In genomic region chr1:24779689-24780464, GRCh38 we compare ENCODE assay signal across 15 cellular contexts. TPM values are rescaled to one million over a fixed set of nuclear protein-coding genes. Genes with fewer than 3 reads are reported as not detected.
DNase-seq lines count a peak whose midpoint lies in the region; ATAC-seq and TF ChIP-seq lines count a peak whose summit lies in the region.
"Had no signal": no experiment of that assay in that cellular context is flagged by ENCODE, and none has a peak within 500 bp of the region (broad histone marks: within the 10 kb centered on the region; RNA-seq: fewer than 3 reads in every experiment).

No MANE protein-coding gene starts in this region.

- no peak overlapping the region for H3K23ac ChIP-seq in trophoblast cell (ENCODE audit: low read length)

- H3K4me3 ChIP-seq in HEK293 (ENCODE audit: low read depth, low read length) (no peak overlapping the region), SK-N-MC (no peak overlapping the region), trophoblast cell (ENCODE audit: low read depth, low read length) (no peak overlapping the region)
- H3K4me3 ChIP-seq: coronary artery had no signal

- H3K4ac ChIP-seq in trophoblast cell (ENCODE audit: low read depth, low read length), result peak overlapping the region; percentile 47

- no peak overlapping the region for H3K4me2 ChIP-seq in trophoblast cell (ENCODE audit: low read length)

- H3K79me2 ChIP-seq in trophoblast cell (ENCODE audit: control insufficient read depth, insufficient read depth, low read length, poor library complexity), result peaks cover 15% of the 10 kb centered on the region

- 0 out of 2 replicates have a peak, but pooled peaks have one; percentile 14 for TF ChIP-seq CTCF in HEK293 (tag by site-specific recombination; IDR thresholded peaks at IDR 0.05)

- no peaks in the 10 kb centered on the region for H3K27me3 ChIP-seq in trophoblast cell (ENCODE audit: insufficient read depth, low read length)
- H3K27me3 ChIP-seq: neutrophil had no signal

- H3K79me1 ChIP-seq in trophoblast cell (ENCODE audit: low read length), result no peaks in the 10 kb centered on the region

- no peak overlapping the region for H4K8ac ChIP-seq in trophoblast cell (ENCODE audit: low read depth, low read length)

- ATAC-seq in GM19397 (IDR thresholded peaks at IDR 0.05; ENCODE audit: unreplicated experiment) (no peak), GM18502 (IDR thresholded peaks at IDR 0.05; ENCODE audit: poor library complexity, unreplicated experiment) (no peak), HG02970 (IDR thresholded peaks at IDR 0.05; ENCODE audit: low FRiP score, unreplicated experiment) (no peak)

- no peak overlapping the region for H4K12ac ChIP-seq in trophoblast cell (ENCODE audit: low read depth, low read length)

- H3K14ac ChIP-seq in trophoblast cell (ENCODE audit: low read length), result no peak overlapping the region

- H3K27ac ChIP-seq in HEK293 (ENCODE audit: extremely low read depth, low read depth, low read length), result no peak overlapping the region
- H3K27ac ChIP-seq in SK-N-MC, result 0 out of 2 replicates have a peak overlapping the region, but pooled peaks have one; percentile 7
- H3K27ac ChIP-seq in trophoblast cell (ENCODE audit: low read depth, low read length), result no peak overlapping the region
- H3K27ac ChIP-seq: neutrophil had no signal

- H2BK5ac ChIP-seq in trophoblast cell (ENCODE audit: low read depth, low read length, poor library complexity), result no peak overlapping the region

- no peaks in the 10 kb centered on the region for H3K4me1 ChIP-seq in HEK293 (ENCODE audit: control insufficient read depth, insufficient read depth, low read length)
- peaks cover 3 to 5% of the 10 kb centered on the region in 2 experiments for H3K4me1 ChIP-seq in trophoblast cell (ENCODE audit: control insufficient read depth in 1 of 2, insufficient read depth in 2 of 2, low read length in 2 of 2)

- no peak overlapping the region for H2AK5ac ChIP-seq in trophoblast cell (ENCODE audit: low read length)

- no peak overlapping the region for H2AFZ ChIP-seq in trophoblast cell (ENCODE audit: insufficient read depth, low read length, poor library complexity)

- no peak overlapping the region for H2BK120ac ChIP-seq in trophoblast cell (ENCODE audit: insufficient read depth, low read length, poor library complexity)

- H3K18ac ChIP-seq in trophoblast cell (ENCODE audit: low read length), result no peak overlapping the region

- H4K91ac ChIP-seq in trophoblast cell (ENCODE audit: low read depth, low read length), result no peak overlapping the region

- H3K36me3 ChIP-seq in HEK293 (ENCODE audit: control insufficient read depth in 2 of 2, insufficient read depth in 1 of 2, low read length in 2 of 2) (no peaks in the 10 kb centered on the region; a peak in 1 of 3 replicates), SK-N-MC (ENCODE audit: insufficient read depth, low read length) (peaks cover 25% of the 10 kb centered on the region), trophoblast cell (ENCODE audit: control insufficient read depth in 1 of 2, insufficient read depth in 2 of 2, low read length in 2 of 2) (peaks cover 0 to under 1% of the 10 kb centered on the region in 2 experiments)
- H3K36me3 ChIP-seq: neutrophil had no signal

- no peak for DNase-seq in SK-N-MC (ENCODE audit: low read depth, low spot score)
- peak; percentile 40 for DNase-seq in fibroblast of peridontal ligament (ENCODE audit: extremely low read depth)
- DNase-seq in trophoblast cell, result no peak
- DNase-seq in DMS153 treated with DMSO at 0.1 percent for 48 hours (lab: John Stamatoyannopoulos, UW; ENCODE audit: unreplicated experiment), result no peak
- DNase-seq: activated effector memory CD4-positive, alpha-beta T cell treated with Interleukin-2 at 50 U/mL for 16 hours; AML-193; NCI-H1105 treated with DMSO at 0.1 percent for 48 hours; NCI-H748 treated with DMSO at 0.1 percent for 48 hours; stimulated activated CD4-positive, alpha-beta T cell treated with anti-CD3 and anti-CD28 coated beads, Interleukin-2, amount 100 ng/mL, for 48 hours had no signal

- H3K9me3 ChIP-seq in HEK293 (ENCODE audit: control insufficient read depth, insufficient read depth, low read depth, low read length) (no peaks in the 10 kb centered on the region), SK-N-MC (ENCODE audit: low read depth, low read length) (no peaks in the 10 kb centered on the region), trophoblast cell (ENCODE audit: insufficient read depth, low read depth, low read length) (no peaks in the 10 kb centered on the region)
- H3K9me3 ChIP-seq: neutrophil had no signal

- CTCF ChIA-PET in HEK293 (lab: Yijun Ruan, JAX), result interaction anchor here (0.9 to 1.2 kb wide), 2 partner anchors 51 to 91 kb away, joined by 3 read pairs; no protein-coding TSS in a partner anchor

- H3K9ac ChIP-seq in SK-N-MC (ENCODE audit: insufficient read length) (no peak overlapping the region), trophoblast cell (ENCODE audit: low read length) (no peak overlapping the region)

- no peak overlapping the region for H2BK12ac ChIP-seq in trophoblast cell (ENCODE audit: low read length)

- 97% methylated on average over 3 of the region's 5 CpGs for WGBS in trophoblast cell (ENCODE audit: extremely low coverage, insufficient coverage, insufficient read length)

- POLR2A ChIA-PET in HEK293 (lab: Yijun Ruan, JAX), result no interaction called here

TF ChIP-seq in HEK293, 187 proteins besides CTCF, POLR2A, EP300 and RAD21 (continues in another document):
- TF ChIP-seq, protein P1, sequence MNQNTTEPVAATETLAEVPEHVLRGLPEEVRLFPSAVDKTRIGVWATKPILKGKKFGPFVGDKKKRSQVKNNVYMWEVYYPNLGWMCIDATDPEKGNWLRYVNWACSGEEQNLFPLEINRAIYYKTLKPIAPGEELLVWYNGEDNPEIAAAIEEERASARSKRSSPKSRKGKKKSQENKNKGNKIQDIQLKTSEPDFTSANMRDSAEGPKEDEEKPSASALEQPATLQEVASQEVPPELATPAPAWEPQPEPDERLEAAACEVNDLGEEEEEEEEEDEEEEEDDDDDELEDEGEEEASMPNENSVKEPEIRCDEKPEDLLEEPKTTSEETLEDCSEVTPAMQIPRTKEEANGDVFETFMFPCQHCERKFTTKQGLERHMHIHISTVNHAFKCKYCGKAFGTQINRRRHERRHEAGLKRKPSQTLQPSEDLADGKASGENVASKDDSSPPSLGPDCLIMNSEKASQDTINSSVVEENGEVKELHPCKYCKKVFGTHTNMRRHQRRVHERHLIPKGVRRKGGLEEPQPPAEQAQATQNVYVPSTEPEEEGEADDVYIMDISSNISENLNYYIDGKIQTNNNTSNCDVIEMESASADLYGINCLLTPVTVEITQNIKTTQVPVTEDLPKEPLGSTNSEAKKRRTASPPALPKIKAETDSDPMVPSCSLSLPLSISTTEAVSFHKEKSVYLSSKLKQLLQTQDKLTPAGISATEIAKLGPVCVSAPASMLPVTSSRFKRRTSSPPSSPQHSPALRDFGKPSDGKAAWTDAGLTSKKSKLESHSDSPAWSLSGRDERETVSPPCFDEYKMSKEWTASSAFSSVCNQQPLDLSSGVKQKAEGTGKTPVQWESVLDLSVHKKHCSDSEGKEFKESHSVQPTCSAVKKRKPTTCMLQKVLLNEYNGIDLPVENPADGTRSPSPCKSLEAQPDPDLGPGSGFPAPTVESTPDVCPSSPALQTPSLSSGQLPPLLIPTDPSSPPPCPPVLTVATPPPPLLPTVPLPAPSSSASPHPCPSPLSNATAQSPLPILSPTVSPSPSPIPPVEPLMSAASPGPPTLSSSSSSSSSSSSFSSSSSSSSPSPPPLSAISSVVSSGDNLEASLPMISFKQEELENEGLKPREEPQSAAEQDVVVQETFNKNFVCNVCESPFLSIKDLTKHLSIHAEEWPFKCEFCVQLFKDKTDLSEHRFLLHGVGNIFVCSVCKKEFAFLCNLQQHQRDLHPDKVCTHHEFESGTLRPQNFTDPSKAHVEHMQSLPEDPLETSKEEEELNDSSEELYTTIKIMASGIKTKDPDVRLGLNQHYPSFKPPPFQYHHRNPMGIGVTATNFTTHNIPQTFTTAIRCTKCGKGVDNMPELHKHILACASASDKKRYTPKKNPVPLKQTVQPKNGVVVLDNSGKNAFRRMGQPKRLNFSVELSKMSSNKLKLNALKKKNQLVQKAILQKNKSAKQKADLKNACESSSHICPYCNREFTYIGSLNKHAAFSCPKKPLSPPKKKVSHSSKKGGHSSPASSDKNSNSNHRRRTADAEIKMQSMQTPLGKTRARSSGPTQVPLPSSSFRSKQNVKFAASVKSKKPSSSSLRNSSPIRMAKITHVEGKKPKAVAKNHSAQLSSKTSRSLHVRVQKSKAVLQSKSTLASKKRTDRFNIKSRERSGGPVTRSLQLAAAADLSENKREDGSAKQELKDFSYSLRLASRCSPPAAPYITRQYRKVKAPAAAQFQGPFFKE (tag by site-specific recombination; IDR thresholded peaks at IDR 0.05; ENCODE audit: borderline replicate concordance), result no peak
- TF ChIP-seq, protein P2, sequence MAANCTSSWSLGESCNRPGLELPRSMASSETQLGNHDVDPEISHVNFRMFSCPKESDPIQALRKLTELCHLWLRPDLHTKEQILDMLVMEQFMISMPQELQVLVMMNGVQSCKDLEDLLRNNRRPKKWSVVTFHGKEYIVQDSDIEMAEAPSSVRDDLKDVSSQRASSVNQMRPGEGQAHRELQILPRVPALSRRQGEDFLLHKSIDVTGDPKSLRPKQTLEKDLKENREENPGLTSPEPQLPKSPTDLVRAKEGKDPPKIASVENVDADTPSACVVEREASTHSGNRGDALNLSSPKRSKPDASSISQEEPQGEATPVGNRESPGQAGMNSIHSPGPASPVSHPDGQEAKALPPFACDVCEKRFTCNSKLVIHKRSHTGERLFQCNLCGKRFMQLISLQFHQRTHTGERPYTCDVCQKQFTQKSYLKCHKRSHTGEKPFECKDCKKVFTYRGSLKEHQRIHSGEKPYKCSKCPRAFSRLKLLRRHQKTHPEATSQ (tag by site-specific recombination; IDR thresholded peaks at IDR 0.05), result no peak

RNA-seq across cellular contexts. Expression of gene CLIC4, which starts 34.6 kb away (rescaled TPM):
- polyA plus RNA-seq in trophoblast cell (2013), result 204 and 206 TPM in 2 replicates
